In the genomic region with DNA sequence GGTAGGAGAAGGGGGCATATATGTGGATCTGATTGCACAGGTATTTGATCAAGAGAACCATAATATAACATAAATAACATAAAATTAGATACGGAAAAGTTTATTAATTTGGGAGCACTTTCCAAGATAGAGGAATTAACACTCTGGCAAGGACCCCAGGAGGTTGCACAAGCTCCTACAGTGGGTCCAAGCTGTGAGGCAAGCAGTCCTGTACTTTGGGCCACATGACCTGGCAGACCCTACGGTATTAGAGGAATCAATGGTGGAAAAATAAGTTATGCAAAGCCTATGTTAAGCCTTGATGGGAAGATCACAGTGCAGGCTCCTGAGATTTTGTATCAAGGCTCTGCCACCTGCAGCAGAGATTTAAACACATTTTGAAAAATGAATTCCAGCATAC, we compare ENCODE assay signal across 21 cellular contexts.
DNase-seq lines count a peak whose midpoint lies in the region; ATAC-seq and TF ChIP-seq lines count a peak whose summit lies in the region.
"Had no signal": no experiment of that assay in that cellular context is flagged by ENCODE, and none has a peak within 500 bp of the region (broad histone marks: within the 10 kb centered on the region; RNA-seq: fewer than 3 reads in every experiment).

No MANE protein-coding gene starts in this region.

- H3K9me3 Mint-ChIP-seq in HFFc6 = no peaks in the 10 kb centered on the region
- H3K9me3 Mint-ChIP-seq: GM23338 had no signal

- no peak overlapping the region for H3K4me3 Mint-ChIP-seq in HFFc6
- H3K4me3 Mint-ChIP-seq: CD4-positive, CD25-positive, alpha-beta regulatory T cell; GM23338 had no signal

- intact Hi-C loops in Right ventricle myocardium superior (cut with DNase I) (no loop called here), cardiac septum (cut with DNase I) (no loop called here), left ventricle myocardium superior (cut with micrococcal nuclease) (no loop called here), psoas muscle (cut with DNase I) (no loop called here)

- no peaks in the 10 kb centered on the region for H3K27me3 Mint-ChIP-seq in HFFc6 (ENCODE audit: insufficient read depth)
- H3K27me3 Mint-ChIP-seq: CD4-positive, CD25-positive, alpha-beta regulatory T cell had no signal

- peak; percentile 67 for DNase-seq in Right ventricle myocardium superior
- no peak for DNase-seq in cardiac septum (ENCODE audit: low spot score)
- DNase-seq in left ventricle myocardium superior = peak; percentile 43
- peak; percentile 30 to 53 for DNase-seq in psoas muscle
- no peak for DNase-seq in HFFc6
- DNase-seq in central memory CD4-positive, alpha-beta T cell = no peak
- no peak for DNase-seq in C1 segment of cervical spinal cord (lab: John Stamatoyannopoulos, UW)
- DNase-seq: 8988T; ACHN; CD4-positive, CD25-positive, alpha-beta regulatory T cell; HCEC 1CT; NCI-H1048; NCI-H1417; NCI-H1694; NCI-H2029 treated with DMSO at 0.1 percent for 48 hours; NCI-H526 treated with DMSO at 0.1 percent for 48 hours; SK-N-SH had no signal

- H3K9me3 ChIP-seq in psoas muscle = no peaks in the 10 kb centered on the region
- H3K9me3 ChIP-seq: SK-N-SH had no signal

- no peaks in the 10 kb centered on the region for H3K4me1 ChIP-seq in psoas muscle

- ATAC-seq in Right ventricle myocardium superior (ENCODE audit: poor library complexity) = peak; percentile 87
- ATAC-seq in left ventricle myocardium superior = peak; percentile 78
- no peak for ATAC-seq in psoas muscle
- ATAC-seq in HG03159 (IDR thresholded peaks at IDR 0.05; ENCODE audit: unreplicated experiment) = no peak
- ATAC-seq: GM23338, Panc1 had no signal

- H3K36me3 ChIP-seq in psoas muscle (ENCODE audit: insufficient read depth in 1 of 2, low read depth in 1 of 2) = no peaks in the 10 kb centered on the region

- H3K4me3 ChIP-seq in psoas muscle = no peak overlapping the region
- H3K4me3 ChIP-seq: GM23338 had no signal

- 29 to 47% (median 44%) methylated on average over 2 of the region's 2 CpGs for WGBS in psoas muscle, 3 donors

- H3K36me3 Mint-ChIP-seq in HFFc6 (ENCODE audit: low read depth) = no peaks in the 10 kb centered on the region
- H3K36me3 Mint-ChIP-seq: CD4-positive, CD25-positive, alpha-beta regulatory T cell had no signal

- no peaks in the 10 kb centered on the region for H3K27me3 ChIP-seq in psoas muscle (ENCODE audit: insufficient read depth in 3 of 3, low read length in 2 of 3)

- no peak overlapping the region for H3K27ac ChIP-seq in psoas muscle
- H3K27ac ChIP-seq: HL-60 had no signal

- H3K4me1 Mint-ChIP-seq in HFFc6 (ENCODE audit: low read depth) = peaks cover 9% of the 10 kb centered on the region
- H3K4me1 Mint-ChIP-seq: CD4-positive, CD25-positive, alpha-beta regulatory T cell; GM23338 had no signal

- TF ChIP-seq CTCF in psoas muscle (IDR thresholded peaks at IDR 0.05) (no peak), HFFc6 (IDR thresholded peaks at IDR 0.05) (no peak)

- H3K27ac Mint-ChIP-seq in HFFc6 = no peak overlapping the region
- H3K27ac Mint-ChIP-seq: CD4-positive, CD25-positive, alpha-beta regulatory T cell; GM23338 had no signal

Comparison
In these comparisons a context has a peak if more than half of its experiments do, and no peak if none do; other contexts are left out.
1. DNase-seq: peak in Right ventricle myocardium superior (single experiment), left ventricle myocardium superior (single experiment) and psoas muscle (2 of 2); none in cardiac septum (single experiment), HFFc6 (single experiment), central memory CD4-positive, alpha-beta T cell (single experiment) and C1 segment of cervical spinal cord (0 of 14).
2. ATAC-seq: peak in Right ventricle myocardium superior (single experiment) and left ventricle myocardium superior (single experiment); none in psoas muscle (0 of 4) and HG03159 (single experiment).